ENCODE assay signal across 28 cellular contexts in the genomic region with DNA sequence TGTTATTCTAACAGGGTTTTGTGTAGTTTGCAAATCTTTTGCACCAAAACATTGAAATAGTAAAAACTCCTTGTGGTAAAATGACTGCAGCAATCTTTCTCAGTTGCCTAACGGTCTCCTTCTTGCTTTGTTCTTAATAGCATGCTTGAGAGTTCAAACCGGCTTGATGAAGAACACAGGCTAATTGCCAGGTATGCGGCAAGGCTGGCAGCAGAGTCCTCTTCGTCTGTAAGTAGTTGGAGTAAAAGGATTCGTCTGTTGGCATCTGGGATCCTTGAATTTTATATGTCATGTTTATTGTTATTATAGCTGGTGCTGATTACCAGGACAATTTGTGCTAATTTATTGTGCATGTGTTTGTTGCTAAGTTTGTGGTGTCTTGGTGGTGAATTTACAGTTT.
"Had no signal": no experiment of that assay in that cellular context is flagged by ENCODE, and none has a peak within 500 bp of the region (broad histone marks: within the 10 kb centered on the region; RNA-seq: fewer than 3 reads in every experiment).

No MANE protein-coding gene starts in this region.

- H3K4me2 ChIP-seq: SK-N-SH had no signal

- H3K4me3 ChIP-seq: ascending aorta, body of pancreas, Peyer's patch, SJSA1 had no signal

- DNase-seq: activated CD4-positive, alpha-beta T cell treated with anti-CD3 and anti-CD28 coated beads, Interleukin-2, amount 10 ng/mL, durations not matched to agents 24 days and 14 days; activated CD4-positive, alpha-beta T cell treated with anti-CD3 and anti-CD28 coated beads, Interleukin-2, amount 50 U/mL, for 4 hours; activated CD8-positive, alpha-beta T cell treated with anti-CD3 and anti-CD28 coated beads for 36 hours; activated effector memory CD4-positive, alpha-beta T cell treated with anti-CD3 and anti-CD28 coated beads, Interleukin-2, amount 50 U/mL, for 16 hours; activated naive CD4-positive, alpha-beta T cell; activated naive CD4-positive, alpha-beta T cell treated with anti-CD3 and anti-CD28 coated beads, Interleukin-2, amount 50 U/mL, for 16 hours; activated naive CD8-positive, alpha-beta T cell treated with anti-CD3 and anti-CD28 coated beads for 36 hours; activated T-cell treated with anti-CD3 and anti-CD28 coated beads, Interleukin-2, amount 50 U/mL, for 1 hour; activated T-cell treated with anti-CD3 and anti-CD28 coated beads, Interleukin-2, amount 50 U/mL, for 72 hours; amygdala; body of pancreas; caudate nucleus; NCI-H1105; NCI-H1436; NCI-H1694; NCI-H2029; NCI-H2171 treated with DMSO at 0.1 percent for 48 hours; NCI-H510A; NCI-H526; NCI-H748 treated with DMSO at 0.1 percent for 48 hours; NK-92 treated with Interleukin-12 subunit alpha and Interleukin-12 subunit beta, amount 100 ng/mL, for 24 hours; PC-3; Peyer's patch; RPMI8226; SHP77 treated with DMSO at 0.1 percent for 48 hours; SK-N-SH had no signal

- H3K27me3 ChIP-seq: ascending aorta, body of pancreas, Peyer's patch, SJSA1 had no signal

- H3K9me2 ChIP-seq: SK-N-SH had no signal

- H3K9me3 ChIP-seq: ascending aorta, body of pancreas, Peyer's patch, SJSA1, SK-N-SH had no signal

- H3K4me1 ChIP-seq: ascending aorta, body of pancreas, Peyer's patch, SJSA1 had no signal

- H3K27ac ChIP-seq: ascending aorta, body of pancreas, Peyer's patch, SJSA1 had no signal

- H3K9ac ChIP-seq: SK-N-SH had no signal

- H3K36me3 ChIP-seq: Peyer's patch, SJSA1 had no signal
